In the genomic region with DNA sequence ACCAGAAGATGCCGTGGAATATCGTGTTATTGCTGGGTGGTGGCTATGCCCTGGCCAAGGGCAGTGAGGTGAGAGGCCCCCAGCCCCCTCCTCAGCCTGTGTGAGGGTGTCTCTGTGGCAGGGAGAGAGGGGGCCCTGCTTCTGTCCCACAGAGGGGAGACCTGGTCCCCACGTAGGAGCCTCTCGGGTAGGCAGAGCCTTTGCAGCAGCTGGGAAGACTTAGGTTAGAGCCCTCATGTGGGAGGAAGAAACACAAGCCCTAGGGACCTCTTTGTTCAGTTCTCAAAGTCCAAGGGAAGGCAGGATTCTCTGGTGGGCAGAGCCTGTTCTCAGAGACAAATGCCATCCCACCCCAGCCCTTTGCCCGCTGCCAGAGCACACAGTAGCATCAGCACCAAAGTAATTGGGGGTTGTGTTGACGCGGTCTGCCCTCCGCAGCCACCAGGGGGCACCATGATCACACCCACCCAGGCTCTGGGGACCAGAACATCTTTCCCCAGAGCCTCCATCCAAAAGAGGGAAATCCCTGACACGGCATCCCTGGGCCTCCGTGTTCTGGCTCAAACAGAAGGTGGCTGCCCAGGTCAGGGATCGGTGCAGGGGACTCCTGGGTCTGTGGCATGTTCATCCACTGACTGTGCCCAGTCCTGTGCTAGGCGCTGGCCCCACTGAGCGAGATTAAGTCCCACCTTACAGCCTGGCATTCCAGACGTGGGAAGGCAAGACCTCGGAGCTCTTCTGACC, we compare ENCODE assay signal across 9 cellular contexts. TPM values are rescaled to one million over a fixed set of nuclear protein-coding genes. Genes with fewer than 3 reads are reported as not detected.
DNase-seq lines count a peak whose midpoint lies in the region; ATAC-seq and TF ChIP-seq lines count a peak whose summit lies in the region.
"Had no signal": no experiment of that assay in that cellular context is flagged by ENCODE, and none has a peak within 500 bp of the region (broad histone marks: within the 10 kb centered on the region; RNA-seq: fewer than 3 reads in every experiment).

No MANE protein-coding gene starts in this region.

- no peaks in the 10 kb centered on the region for H3K79me2 ChIP-seq in MM.1S (ENCODE audit: low read length)

- no peak for ATAC-seq in GM21619 (IDR thresholded peaks at IDR 0.05; ENCODE audit: unreplicated experiment)

- no peaks in the 10 kb centered on the region for H3K27me3 Mint-ChIP-seq in activated naive CD8-positive, alpha-beta T cell treated with anti-CD3 and anti-CD28 coated beads for 36 hours

- H3K4me2 ChIP-seq in MM.1S (ENCODE audit: low read depth, low read length), result no peak overlapping the region

- H3K9me2 ChIP-seq in MM.1S (replicated peaks; ENCODE audit: insufficient read depth, low read length), result no peaks in the 10 kb centered on the region

- no peaks in the 10 kb centered on the region for H3F3A ChIP-seq in MM.1S (ENCODE audit: insufficient read depth, low read length)

- peaks cover 98% of the 10 kb centered on the region for H3K27me3 ChIP-seq in MM.1S (replicated peaks; ENCODE audit: insufficient read depth, low read length)

- H3K4me3 Mint-ChIP-seq in activated naive CD8-positive, alpha-beta T cell treated with anti-CD3 and anti-CD28 coated beads for 36 hours, result no peak overlapping the region

- no peaks in the 10 kb centered on the region for H3K36me3 ChIP-seq in MM.1S (replicated peaks; ENCODE audit: insufficient read depth, low read length)

- no peaks in the 10 kb centered on the region for H4K20me1 ChIP-seq in MM.1S (ENCODE audit: insufficient read depth, low read length)

- peak; percentile 49 for DNase-seq in NK-92 treated with Interleukin-12 subunit alpha and Interleukin-12 subunit beta, amount 100 ng/mL, for 24 hours (lab: John Stamatoyannopoulos, UW)
- DNase-seq in NK-92 (lab: John Stamatoyannopoulos, UW; ENCODE audit: unreplicated experiment) (no peak), MM.1S (peak; percentile 53), SKM-1 treated with dmso at 0.1 percent for 144 hours (lab: John Stamatoyannopoulos, UW; ENCODE audit: unreplicated experiment) (peak; percentile 35), cardiac septum (ENCODE audit: low spot score) (peak; percentile 88), renal cortical epithelial cell (ENCODE audit: low read depth) (peak; percentile 30)
- DNase-seq in activated naive CD8-positive, alpha-beta T cell treated with anti-CD3 and anti-CD28 coated beads for 36 hours, result peak; percentile 74

- no peak overlapping the region for H3K4me3 ChIP-seq in MM.1S (ENCODE audit: low read length)

- H3K9me3 ChIP-seq in MM.1S (replicated peaks; ENCODE audit: insufficient read depth, low read length), result no peaks in the 10 kb centered on the region

- no peaks in the 10 kb centered on the region for H3K9me3 Mint-ChIP-seq in activated naive CD8-positive, alpha-beta T cell treated with anti-CD3 and anti-CD28 coated beads for 36 hours

- H3K27ac ChIP-seq in MM.1S (ENCODE audit: low read length), result no peak overlapping the region

- H3K4me1 ChIP-seq in MM.1S (ENCODE audit: low read length), result no peaks in the 10 kb centered on the region

- H3K27ac Mint-ChIP-seq in activated naive CD8-positive, alpha-beta T cell treated with anti-CD3 and anti-CD28 coated beads for 36 hours, result no peak overlapping the region

- intact Hi-C loops in cardiac septum (cut with DNase I), result loop anchor here (2.0 kb wide), 1 partner anchor 118 kb away; no protein-coding TSS in a partner anchor

- no peaks in the 10 kb centered on the region for H3K36me3 Mint-ChIP-seq in activated naive CD8-positive, alpha-beta T cell treated with anti-CD3 and anti-CD28 coated beads for 36 hours

- no peak overlapping the region for H3K9ac ChIP-seq in MM.1S (ENCODE audit: low read length)

- H2AFZ ChIP-seq in MM.1S (ENCODE audit: low read length), result no peak overlapping the region

- H3K4me1 Mint-ChIP-seq in activated naive CD8-positive, alpha-beta T cell treated with anti-CD3 and anti-CD28 coated beads for 36 hours, result peaks cover 3% of the 10 kb centered on the region

- peak; percentile 91 for TF ChIP-seq CTCF in MM.1S (IDR thresholded peaks at IDR 0.05; ENCODE audit: low read length)

RNA-seq across cellular contexts. Expression of a gene that starts 11.5 kb away (rescaled TPM):
- total RNA-seq in activated naive CD8-positive, alpha-beta T cell treated with anti-CD3 and anti-CD28 coated beads for 36 hours, result not detected
- total RNA-seq in cardiac septum, result not detected
- not detected in 2 replicates for total RNA-seq in renal cortical epithelial cell
- total RNA-seq: subcutaneous adipose tissue had no signal

RNA-seq across cellular contexts. Expression of a gene that starts 21.2 kb away (rescaled TPM):
- not detected for total RNA-seq in activated naive CD8-positive, alpha-beta T cell treated with anti-CD3 and anti-CD28 coated beads for 36 hours
- total RNA-seq in cardiac septum (not detected), renal cortical epithelial cell (not detected in 2 replicates)
- total RNA-seq: subcutaneous adipose tissue had no signal

RNA-seq across cellular contexts. Expression of a gene that starts 57.8 kb away (rescaled TPM):
- total RNA-seq in activated naive CD8-positive, alpha-beta T cell treated with anti-CD3 and anti-CD28 coated beads for 36 hours, result 10 to 100 TPM; 31.5 to 34.3 TPM
- total RNA-seq in cardiac septum (16.0 TPM), renal cortical epithelial cell (15.6 and 29.3 TPM in 2 replicates)
